Comparison of ENCODE assay signal across 1 cellular context in genomic region chr2:27409321-27410073, GRCh38.
TF ChIP-seq lines count a peak whose summit lies in the region.

Gene PPM1G (minus strand): TSS chr2:27409591. CDS start chr2:27409422, 169 bp downstream.

TF ChIP-seq in H1, 55 proteins besides CTCF, POLR2A, EP300 and RAD21:
- peak; percentile 85 for TF ChIP-seq BRCA1 (IDR thresholded peaks at IDR 0.05; ENCODE audit: low read depth, low read length)
- peak; percentile 87 for TF ChIP-seq KDM4A (IDR thresholded peaks at IDR 0.05; ENCODE audit: low read depth, low read length, severe bottlenecking)
- TF ChIP-seq NRF1 (IDR thresholded peaks at IDR 0.05; ENCODE audit: low read depth, low read length), result 0 out of 2 replicates have a peak, but pooled peaks have one; percentile 14
- no peak for TF ChIP-seq TAF7 (optimal IDR thresholded peaks at IDR 0.05; ENCODE audit: borderline replicate concordance, low read depth, low read length)
- 0 out of 2 replicates have a peak, but pooled peaks have one; percentile 23 for TF ChIP-seq SRF (IDR thresholded peaks at IDR 0.05; ENCODE audit: low read depth, low read length)
- peak; percentile 56 to 64; a peak in 3 of 4 replicates for TF ChIP-seq SIN3A (conservative IDR thresholded peaks at IDR 0.05 in 1 of 2, IDR thresholded peaks at IDR 0.05 in 1 of 2; ENCODE audit: low read depth in 1 of 2, low read length in 2 of 2)
- peak; percentile 89 for TF ChIP-seq GABPA (IDR thresholded peaks at IDR 0.05; ENCODE audit: borderline replicate concordance, insufficient read depth, low read length)
- TF ChIP-seq ASH2L (IDR thresholded peaks at IDR 0.05; ENCODE audit: low read length), result peak; percentile 93
- TF ChIP-seq FOSL1 (IDR thresholded peaks at IDR 0.05; ENCODE audit: insufficient read depth, low read depth, low read length), result no peak
- TF ChIP-seq PHF8 (conservative IDR thresholded peaks at IDR 0.05; ENCODE audit: low read depth, low read length), result peak; percentile 94
- peak; percentile 28 for TF ChIP-seq EZH2 (IDR thresholded peaks at IDR 0.05; ENCODE audit: low read depth, low read length, severe bottlenecking)
- no peak for TF ChIP-seq TEAD4 (IDR thresholded peaks at IDR 0.05; ENCODE audit: low read depth, low read length)
- TF ChIP-seq, protein P1, sequence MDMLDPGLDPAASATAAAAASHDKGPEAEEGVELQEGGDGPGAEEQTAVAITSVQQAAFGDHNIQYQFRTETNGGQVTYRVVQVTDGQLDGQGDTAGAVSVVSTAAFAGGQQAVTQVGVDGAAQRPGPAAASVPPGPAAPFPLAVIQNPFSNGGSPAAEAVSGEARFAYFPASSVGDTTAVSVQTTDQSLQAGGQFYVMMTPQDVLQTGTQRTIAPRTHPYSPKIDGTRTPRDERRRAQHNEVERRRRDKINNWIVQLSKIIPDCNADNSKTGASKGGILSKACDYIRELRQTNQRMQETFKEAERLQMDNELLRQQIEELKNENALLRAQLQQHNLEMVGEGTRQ (IDR thresholded peaks at IDR 0.05; ENCODE audit: low read length), result no peak
- no peak; a peak in 1 of 4 replicates for TF ChIP-seq HDAC2 (IDR thresholded peaks at IDR 0.05; ENCODE audit: borderline replicate concordance in 1 of 2, low read depth in 2 of 2, low read length in 2 of 2)
- TF ChIP-seq SP1 (IDR thresholded peaks at IDR 0.05; ENCODE audit: low read depth, low read length), result peak; percentile 64; the same call in 1 of the 2 replicates
- TF ChIP-seq RNF2 (IDR thresholded peaks at IDR 0.05; ENCODE audit: borderline replicate concordance, low read depth, low read length, missing control alignments, poor library complexity, severe bottlenecking), result no peak
- peak; percentile 97 for TF ChIP-seq CHD2 (IDR thresholded peaks at IDR 0.05; ENCODE audit: low read length)
- no peak for TF ChIP-seq CBX5 (IDR thresholded peaks at IDR 0.05; ENCODE audit: low read depth, low read length)
- TF ChIP-seq CREB1 (IDR thresholded peaks at IDR 0.05), result no peak; the same call in 1 of the 2 replicates
- peak; percentile 94 for TF ChIP-seq POLR2AphosphoS5 (IDR thresholded peaks at IDR 0.05; ENCODE audit: low read depth, low read length)
- TF ChIP-seq, protein P2, sequence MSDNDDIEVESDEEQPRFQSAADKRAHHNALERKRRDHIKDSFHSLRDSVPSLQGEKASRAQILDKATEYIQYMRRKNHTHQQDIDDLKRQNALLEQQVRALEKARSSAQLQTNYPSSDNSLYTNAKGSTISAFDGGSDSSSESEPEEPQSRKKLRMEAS (IDR thresholded peaks at IDR 0.05), result peak; percentile 89
- peak; percentile 77 for TF ChIP-seq TBP (IDR thresholded peaks at IDR 0.05; ENCODE audit: low read depth, low read length)
- peak; percentile 70; the same call in 1 of the 2 replicates for TF ChIP-seq RBBP5 (IDR thresholded peaks at IDR 0.05; ENCODE audit: borderline replicate concordance, low read depth, low read length)
- TF ChIP-seq TAF1 (IDR thresholded peaks at IDR 0.05; ENCODE audit: low read depth, low read length), result peak; percentile 93
- TF ChIP-seq, protein P3, sequence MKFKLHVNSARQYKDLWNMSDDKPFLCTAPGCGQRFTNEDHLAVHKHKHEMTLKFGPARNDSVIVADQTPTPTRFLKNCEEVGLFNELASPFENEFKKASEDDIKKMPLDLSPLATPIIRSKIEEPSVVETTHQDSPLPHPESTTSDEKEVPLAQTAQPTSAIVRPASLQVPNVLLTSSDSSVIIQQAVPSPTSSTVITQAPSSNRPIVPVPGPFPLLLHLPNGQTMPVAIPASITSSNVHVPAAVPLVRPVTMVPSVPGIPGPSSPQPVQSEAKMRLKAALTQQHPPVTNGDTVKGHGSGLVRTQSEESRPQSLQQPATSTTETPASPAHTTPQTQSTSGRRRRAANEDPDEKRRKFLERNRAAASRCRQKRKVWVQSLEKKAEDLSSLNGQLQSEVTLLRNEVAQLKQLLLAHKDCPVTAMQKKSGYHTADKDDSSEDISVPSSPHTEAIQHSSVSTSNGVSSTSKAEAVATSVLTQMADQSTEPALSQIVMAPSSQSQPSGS (IDR thresholded peaks at IDR 0.05; ENCODE audit: low read length), result peak; percentile 73; the same call in 1 of the 2 replicates
- TF ChIP-seq RFX5 (IDR thresholded peaks at IDR 0.05; ENCODE audit: borderline replicate concordance, low read depth, low read length), result 0 out of 2 replicates have a peak, but pooled peaks have one; percentile 9
- TF ChIP-seq NANOG (IDR thresholded peaks at IDR 0.05; ENCODE audit: insufficient read depth, low read depth, low read length, poor library complexity, severe bottlenecking), result peak; percentile 35
- TF ChIP-seq, protein P4, sequence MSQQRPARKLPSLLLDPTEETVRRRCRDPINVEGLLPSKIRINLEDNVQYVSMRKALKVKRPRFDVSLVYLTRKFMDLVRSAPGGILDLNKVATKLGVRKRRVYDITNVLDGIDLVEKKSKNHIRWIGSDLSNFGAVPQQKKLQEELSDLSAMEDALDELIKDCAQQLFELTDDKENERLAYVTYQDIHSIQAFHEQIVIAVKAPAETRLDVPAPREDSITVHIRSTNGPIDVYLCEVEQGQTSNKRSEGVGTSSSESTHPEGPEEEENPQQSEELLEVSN (IDR thresholded peaks at IDR 0.05), result peak; percentile 87; the same call in 1 of the 2 replicates
- TF ChIP-seq POU5F1 (IDR thresholded peaks at IDR 0.05; ENCODE audit: low read depth, low read length), result no peak
